8 cellular contexts compared by ENCODE assay signal in the genomic region with DNA sequence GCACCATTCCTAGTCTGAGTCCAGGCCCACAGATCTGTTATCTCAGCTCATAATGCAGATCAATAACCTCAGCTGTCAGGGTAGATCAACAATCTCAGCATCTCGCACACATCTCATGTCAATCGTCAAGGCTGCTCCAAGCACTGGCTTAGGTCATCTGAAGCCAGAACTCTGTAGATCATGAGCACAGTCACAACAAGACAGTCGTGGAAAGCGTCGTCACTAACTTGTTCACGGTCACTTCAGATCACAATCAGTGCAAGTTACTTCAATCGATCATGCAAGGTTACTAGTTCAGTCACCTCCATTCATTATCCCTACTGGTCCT.
DNase-seq lines count a peak whose midpoint lies in the region; ATAC-seq, FAIRE-seq and TF ChIP-seq lines count a peak whose summit lies in the region.

No MANE protein-coding gene starts in this region.

- peaks cover 36% of the 10 kb centered on the region for H3K4me1 ChIP-seq in effector memory CD4-positive, alpha-beta T cell (ENCODE audit: control insufficient read depth, insufficient read depth, low read length, poor library complexity, severe bottlenecking)
- peaks cover 37% of the 10 kb centered on the region for H3K4me1 ChIP-seq in neuron (ENCODE audit: insufficient read depth, low read length)

- H2AFZ ChIP-seq in neuron (ENCODE audit: low read depth, low read length) = no peak overlapping the region

- H3K9me3 ChIP-seq in effector memory CD4-positive, alpha-beta T cell (ENCODE audit: control insufficient read depth, low read length) = no peaks in the 10 kb centered on the region
- H3K9me3 ChIP-seq in neuron (ENCODE audit: low read length) = no peaks in the 10 kb centered on the region

- TF ChIP-seq CTCF in GM13977 (IDR thresholded peaks at IDR 0.05; ENCODE audit: extremely low read depth, insufficient read depth, missing control alignments) (no peak), D721Med (IDR thresholded peaks at IDR 0.05; ENCODE audit: insufficient read depth, missing control alignments) (no peak)

- in situ Hi-C loops in GM13977 (cut with MboI; ENCODE audit: low pct_unique_long_range_greater_than_20kb, low sequenced_read_pairs, unreplicated experiment) = no loop called here

- H3K4me3 ChIP-seq in effector memory CD4-positive, alpha-beta T cell (ENCODE audit: insufficient read depth, low read depth, low read length, poor library complexity, severe bottlenecking) = peak overlapping the region; percentile 90
- H3K4me3 ChIP-seq in neuron (ENCODE audit: low read length) = peak overlapping the region; percentile 96

- peak overlapping the region; percentile 69 for H3K27ac ChIP-seq in effector memory CD4-positive, alpha-beta T cell (ENCODE audit: insufficient read depth, low read length, poor library complexity, severe bottlenecking)

- peak; percentile 2 for ATAC-seq in GM18517 (IDR thresholded peaks at IDR 0.05; ENCODE audit: unreplicated experiment)

- no peaks in the 10 kb centered on the region for H3K36me3 ChIP-seq in effector memory CD4-positive, alpha-beta T cell (ENCODE audit: control insufficient read depth, insufficient read depth, low read length)
- H3K36me3 ChIP-seq in neuron (ENCODE audit: insufficient read depth, low read length) = peaks cover 9% of the 10 kb centered on the region

- no peaks in the 10 kb centered on the region for H3K27me3 ChIP-seq in effector memory CD4-positive, alpha-beta T cell (replicated peaks; ENCODE audit: control insufficient read depth, insufficient read depth, low read length, poor library complexity, severe bottlenecking)
- no peaks in the 10 kb centered on the region for H3K27me3 ChIP-seq in neuron (ENCODE audit: insufficient read depth, low read length)

- DNase-seq in NCI-H2227 treated with DMSO at 0.1 percent for 48 hours (lab: John Stamatoyannopoulos, UW) (peak; percentile 55), mucosa of gallbladder (ENCODE audit: low spot score) (no peak), GM13977 (ENCODE audit: low spot score) (no peak), middle frontal gyrus (ENCODE audit: extremely low spot score, low spot score) (no peak), D721Med (ENCODE audit: insufficient read length, low spot score) (no peak)
- no peak for DNase-seq in effector memory CD4-positive, alpha-beta T cell

- no peak for FAIRE-seq in D721Med (lab: Jason Lieb, UNC)
